Comparison of ENCODE assay signal across 1 cellular context in genomic region chr11:18000760-18001159, GRCh38.
TF ChIP-seq lines count a peak whose summit lies in the region.

No MANE protein-coding gene starts in this region.

TF ChIP-seq in HepG2, 621 proteins besides CTCF, POLR2A, EP300 and RAD21 (continued from another document and continues in another):
- TF ChIP-seq IKZF5 (CRISPR knock-in tag; IDR thresholded peaks at IDR 0.05) = peak; percentile 83
- no peak for TF ChIP-seq DZIP1 (CRISPR knock-in tag; IDR thresholded peaks at IDR 0.05)
- TF ChIP-seq ZNF292 (CRISPR knock-in tag; IDR thresholded peaks at IDR 0.05; ENCODE audit: borderline replicate concordance, low read depth) = no peak; the same call in 1 of the 2 replicates
- no peak for TF ChIP-seq MEIS2 (CRISPR knock-in tag; IDR thresholded peaks at IDR 0.05)
- TF ChIP-seq CREM (IDR thresholded peaks at IDR 0.05) = peak; percentile 74
- no peak for TF ChIP-seq CREM (CRISPR knock-in tag; IDR thresholded peaks at IDR 0.05)
- no peak for TF ChIP-seq ATRX (CRISPR knock-in tag; IDR thresholded peaks at IDR 0.05; ENCODE audit: borderline replicate concordance)
- no peak for TF ChIP-seq KLF12 (CRISPR knock-in tag; IDR thresholded peaks at IDR 0.05; ENCODE audit: borderline replicate concordance)
- TF ChIP-seq ZNF136 (CRISPR knock-in tag; IDR thresholded peaks at IDR 0.05; ENCODE audit: low read depth) = no peak
- TF ChIP-seq RFX5 (IDR thresholded peaks at IDR 0.05; ENCODE audit: low read depth, low read length) = no peak
- TF ChIP-seq FOXP1 (IDR thresholded peaks at IDR 0.05) = 0 out of 2 replicates have a peak, but pooled peaks have one; percentile 34
- peak; percentile 80 for TF ChIP-seq FOXP1 (CRISPR knock-in tag; IDR thresholded peaks at IDR 0.05)
- TF ChIP-seq ZNF230 (CRISPR knock-in tag; IDR thresholded peaks at IDR 0.05) = no peak
- no peak for TF ChIP-seq CBFB (CRISPR knock-in tag; IDR thresholded peaks at IDR 0.05)
- no peak for TF ChIP-seq SNAI1 (CRISPR knock-in tag; IDR thresholded peaks at IDR 0.05; ENCODE audit: borderline replicate concordance)
- no peak for TF ChIP-seq CSRNP2 (CRISPR knock-in tag; conservative IDR thresholded peaks at IDR 0.05; ENCODE audit: low read depth)
- no peak for TF ChIP-seq CREBL2 (CRISPR knock-in tag; IDR thresholded peaks at IDR 0.05; ENCODE audit: borderline replicate concordance)
- no peak for TF ChIP-seq TRAFD1 (CRISPR knock-in tag; IDR thresholded peaks at IDR 0.05; ENCODE audit: borderline replicate concordance)
- TF ChIP-seq YEATS2 (CRISPR knock-in tag; IDR thresholded peaks at IDR 0.05; ENCODE audit: borderline replicate concordance) = peak; percentile 27; the same call in 1 of the 2 replicates
- TF ChIP-seq TSC22D2 (CRISPR knock-in tag; IDR thresholded peaks at IDR 0.05; ENCODE audit: borderline replicate concordance) = no peak
- peak; percentile 61; the same call in 1 of the 2 replicates for TF ChIP-seq ISL2 (CRISPR knock-in tag; IDR thresholded peaks at IDR 0.05)
- TF ChIP-seq ZNF441 (CRISPR knock-in tag; IDR thresholded peaks at IDR 0.05; ENCODE audit: borderline replicate concordance) = no peak
- TF ChIP-seq MAFK (conservative IDR thresholded peaks at IDR 0.05 in 1 of 2, IDR thresholded peaks at IDR 0.05 in 1 of 2; ENCODE audit: low read length in 2 of 2) = no peak
- TF ChIP-seq ADNP (CRISPR knock-in tag; IDR thresholded peaks at IDR 0.05) = no peak
- TF ChIP-seq ZBTB26 (CRISPR knock-in tag; IDR thresholded peaks at IDR 0.05; ENCODE audit: borderline replicate concordance) = no peak
- TF ChIP-seq YEATS4 (CRISPR knock-in tag; IDR thresholded peaks at IDR 0.05; ENCODE audit: borderline replicate concordance) = no peak
- no peak for TF ChIP-seq ZNF7 (CRISPR knock-in tag; IDR thresholded peaks at IDR 0.05)
- TF ChIP-seq ZNF670 (CRISPR knock-in tag; IDR thresholded peaks at IDR 0.05; ENCODE audit: borderline replicate concordance) = no peak
- TF ChIP-seq PAWR (CRISPR knock-in tag; IDR thresholded peaks at IDR 0.05; ENCODE audit: borderline replicate concordance) = no peak
- TF ChIP-seq GATAD1 (CRISPR knock-in tag; IDR thresholded peaks at IDR 0.05) = no peak
- no peak for TF ChIP-seq ZNF737 (CRISPR knock-in tag; IDR thresholded peaks at IDR 0.05; ENCODE audit: borderline replicate concordance)
- TF ChIP-seq LBX2 (CRISPR knock-in tag; IDR thresholded peaks at IDR 0.05; ENCODE audit: borderline replicate concordance) = no peak
- no peak for TF ChIP-seq ARNT2 (CRISPR knock-in tag; IDR thresholded peaks at IDR 0.05; ENCODE audit: low read depth)
- TF ChIP-seq KDM1A (CRISPR knock-in tag; IDR thresholded peaks at IDR 0.05) = peak; percentile 34; the same call in 1 of the 2 replicates
- no peak for TF ChIP-seq ZNF777 (CRISPR knock-in tag; IDR thresholded peaks at IDR 0.05)
- peak; percentile 47; the same call in 1 of the 2 replicates for TF ChIP-seq ZNF205 (CRISPR knock-in tag; IDR thresholded peaks at IDR 0.05)
- no peak for TF ChIP-seq ZNF326 (CRISPR knock-in tag; IDR thresholded peaks at IDR 0.05; ENCODE audit: borderline replicate concordance)
- TF ChIP-seq ZFP82 (CRISPR knock-in tag; IDR thresholded peaks at IDR 0.05; ENCODE audit: borderline replicate concordance) = no peak
- no peak for TF ChIP-seq NRL (CRISPR knock-in tag; IDR thresholded peaks at IDR 0.05; ENCODE audit: borderline replicate concordance)
- TF ChIP-seq NR2F2 (IDR thresholded peaks at IDR 0.05; ENCODE audit: borderline replicate concordance, low read depth) = 0 out of 2 replicates have a peak, but pooled peaks have one; percentile 46
- no peak for TF ChIP-seq ZNF546 (CRISPR knock-in tag; conservative IDR thresholded peaks at IDR 0.05)
- no peak for TF ChIP-seq ZFAT (CRISPR knock-in tag; conservative IDR thresholded peaks at IDR 0.05)
- no peak for TF ChIP-seq SIN3B (IDR thresholded peaks at IDR 0.05; ENCODE audit: low read length)
- TF ChIP-seq ZNF776 (CRISPR knock-in tag; IDR thresholded peaks at IDR 0.05) = no peak
- TF ChIP-seq ZSCAN29 (CRISPR knock-in tag; conservative IDR thresholded peaks at IDR 0.05) = no peak
- TF ChIP-seq GMEB2 (CRISPR knock-in tag; IDR thresholded peaks at IDR 0.05; ENCODE audit: low read depth) = no peak
- TF ChIP-seq MTA1 (CRISPR knock-in tag; IDR thresholded peaks at IDR 0.05; ENCODE audit: borderline replicate concordance) = no peak
- no peak for TF ChIP-seq MED8 (CRISPR knock-in tag; IDR thresholded peaks at IDR 0.05; ENCODE audit: insufficient replicate concordance)
- no peak for TF ChIP-seq ZNF512 (CRISPR knock-in tag; IDR thresholded peaks at IDR 0.05)
- TF ChIP-seq RORA (CRISPR knock-in tag; IDR thresholded peaks at IDR 0.05) = no peak
- no peak for TF ChIP-seq ZUFSP (CRISPR knock-in tag; IDR thresholded peaks at IDR 0.05; ENCODE audit: borderline replicate concordance)
- 0 out of 2 replicates have a peak, but pooled peaks have one; percentile 27 for TF ChIP-seq HHEX (CRISPR knock-in tag; IDR thresholded peaks at IDR 0.05)
- TF ChIP-seq MED13 (CRISPR knock-in tag; IDR thresholded peaks at IDR 0.05) = no peak
- no peak for TF ChIP-seq GPBP1L1 (CRISPR knock-in tag; IDR thresholded peaks at IDR 0.05)
- TF ChIP-seq IRF2 (CRISPR knock-in tag; IDR thresholded peaks at IDR 0.05) = no peak; the same call in none of the 2 replicates
- no peak for TF ChIP-seq FOXC1 (CRISPR knock-in tag; IDR thresholded peaks at IDR 0.05; ENCODE audit: borderline replicate concordance)
